In genomic region chr19:19474950-19475781, GRCh38 we compare ENCODE assay signal across 14 cellular contexts. TPM values are rescaled to one million over a fixed set of nuclear protein-coding genes. Genes with fewer than 3 reads are reported as not detected.
DNase-seq lines count a peak whose midpoint lies in the region; ATAC-seq lines count a peak whose summit lies in the region.
"Had no signal": no experiment of that assay in that cellular context is flagged by ENCODE, and none has a peak within 500 bp of the region (broad histone marks: within the 10 kb centered on the region; RNA-seq: fewer than 3 reads in every experiment).

No MANE protein-coding gene starts in this region.

- H3K36me3 ChIP-seq in SJCRH30 (peaks cover 3% of the 10 kb centered on the region; the same call in 1 of the 2 replicates), iPS-18a (ENCODE audit: control insufficient read depth, low read depth, low read length) (peaks cover 2% of the 10 kb centered on the region)
- H3K36me3 ChIP-seq: thoracic aorta had no signal

- H3K4me3 Mint-ChIP-seq in T-helper 1 cell treated with Interleukin-12 subunit alpha and Interleukin-12 subunit beta and Interleukin-4 antibody, amounts not matched to agents 30 μg/mL and 1 μg/mL, for 36 hours = peak overlapping the region; percentile 44

- H3K27me3 Mint-ChIP-seq in T-helper 1 cell treated with Interleukin-12 subunit alpha and Interleukin-12 subunit beta and Interleukin-4 antibody, amounts not matched to agents 30 μg/mL and 1 μg/mL, for 36 hours (ENCODE audit: low read depth) = no peaks in the 10 kb centered on the region

- peaks cover 4% of the 10 kb centered on the region for H3K9me3 Mint-ChIP-seq in T-helper 1 cell treated with Interleukin-12 subunit alpha and Interleukin-12 subunit beta and Interleukin-4 antibody, amounts not matched to agents 30 μg/mL and 1 μg/mL, for 36 hours

- H3K27ac ChIP-seq in SJCRH30 (peak overlapping the region; percentile 96), iPS-18a (ENCODE audit: low read length) (no peak overlapping the region)
- H3K27ac ChIP-seq: ascending aorta, thoracic aorta had no signal

- H3K4me1 ChIP-seq in SJCRH30 (peaks cover 33% of the 10 kb centered on the region), iPS-18a (ENCODE audit: control insufficient read depth, low read depth, low read length) (peaks cover 27% of the 10 kb centered on the region)

- H3K4me3 ChIP-seq in SJCRH30 (peak overlapping the region; percentile 12), iPS-18a (ENCODE audit: low read length) (peak overlapping the region; percentile 46)
- H3K4me3 ChIP-seq: ascending aorta, thoracic aorta had no signal

- H3K9me3 ChIP-seq in SJCRH30 (replicated peaks) (no peaks in the 10 kb centered on the region), iPS-18a (ENCODE audit: control insufficient read depth, low read depth, low read length) (no peaks in the 10 kb centered on the region)
- H3K9me3 ChIP-seq: ascending aorta, thoracic aorta had no signal

- intact Hi-C loops in sciatic nerve (cut with DNase I) = no loop called here

- H3K36me3 Mint-ChIP-seq in T-helper 1 cell treated with Interleukin-12 subunit alpha and Interleukin-12 subunit beta and Interleukin-4 antibody, amounts not matched to agents 30 μg/mL and 1 μg/mL, for 36 hours (ENCODE audit: low read depth) = peaks cover 23% of the 10 kb centered on the region

- ATAC-seq in sciatic nerve (peak; percentile 33), GM21576 (IDR thresholded peaks at IDR 0.05; ENCODE audit: unreplicated experiment) (no peak)

- H3K4me1 Mint-ChIP-seq in T-helper 1 cell treated with Interleukin-12 subunit alpha and Interleukin-12 subunit beta and Interleukin-4 antibody, amounts not matched to agents 30 μg/mL and 1 μg/mL, for 36 hours (ENCODE audit: low read depth) = peaks cover 68% of the 10 kb centered on the region

- peak overlapping the region; percentile 4 for H3K9ac ChIP-seq in iPS-18a (ENCODE audit: low read length)

- no peak for DNase-seq in T-helper 1 cell
- DNase-seq in SJCRH30 = peak; percentile 98
- DNase-seq in sciatic nerve (ENCODE audit: low spot score) = no peak
- no peak for DNase-seq in midbrain (lab: John Stamatoyannopoulos, UW)
- no peak for DNase-seq in NCI-H510A treated with DMSO at 0.1 percent for 48 hours (lab: John Stamatoyannopoulos, UW)
- DNase-seq: activated CD4-positive, alpha-beta T cell treated with anti-CD3 and anti-CD28 coated beads for 1 hour; DND-41; NCI-H226; occipital lobe had no signal

- no peaks in the 10 kb centered on the region for H3K27me3 ChIP-seq in SJCRH30
- no peaks in the 10 kb centered on the region for H3K27me3 ChIP-seq in iPS-18a (ENCODE audit: control insufficient read depth, insufficient read depth, low read length)
- H3K27me3 ChIP-seq: ascending aorta had no signal

- peak overlapping the region; percentile 87 for H3K27ac Mint-ChIP-seq in T-helper 1 cell treated with Interleukin-12 subunit alpha and Interleukin-12 subunit beta and Interleukin-4 antibody, amounts not matched to agents 30 μg/mL and 1 μg/mL, for 36 hours

RNA-seq across cellular contexts. Expression of gene TSSK6, which starts 40.2 kb away (rescaled TPM):
- total RNA-seq in SJCRH30 (2014; rRNA removed; shearing (Covaris generic)) = 1.7 and 1.8 TPM in 2 replicates
- 1.3 TPM for total RNA-seq in sciatic nerve
- total RNA-seq: ascending aorta had no signal

RNA-seq across cellular contexts. Expression of gene NDUFA13, which starts 40.9 kb away (rescaled TPM):
- total RNA-seq in SJCRH30 (2014; rRNA removed; shearing (Covaris generic)) = 158 and 210 TPM in 2 replicates
- 206 TPM for total RNA-seq in sciatic nerve

RNA-seq across cellular contexts. Expression of gene YJEFN3, which starts 53.5 kb away (rescaled TPM):
- total RNA-seq in SJCRH30 (2014; rRNA removed; shearing (Covaris generic)) = 1.0 and 1.9 TPM in 2 replicates
- 4.9 TPM for total RNA-seq in sciatic nerve

Comparison
In these comparisons a context has a peak if more than half of its experiments do, and no peak if none do; other contexts are left out.
1. DNase-seq: peak in SJCRH30 (2 of 2); none in T-helper 1 cell (0 of 5), sciatic nerve (single experiment), midbrain (single experiment) and NCI-H510A treated with DMSO at 0.1 percent for 48 hours (single experiment).